ENCODE assay signal across 1 cellular context in genomic region chr7:111784971-111785575, GRCh38.
TF ChIP-seq lines count a peak whose summit lies in the region.

No MANE protein-coding gene starts in this region.

TF ChIP-seq in GM23338, 12 proteins besides CTCF, POLR2A, EP300 and RAD21 (continued from another document):
- no peak for TF ChIP-seq ZNF462 (CRISPR knock-in tag; IDR thresholded peaks at IDR 0.05)
